ENCODE assay signal across 20 cellular contexts in genomic region chr16:1878256-1878655, GRCh38. TPM values are rescaled to one million over a fixed set of nuclear protein-coding genes. Genes with fewer than 3 reads are reported as not detected.
"Had no signal": no experiment of that assay in that cellular context is flagged by ENCODE, and none has a peak within 500 bp of the region (broad histone marks: within the 10 kb centered on the region; RNA-seq: fewer than 3 reads in every experiment).

No MANE protein-coding gene starts in this region.

- H3K4me2 ChIP-seq: KMS-11, SK-N-SH had no signal

- H3K27ac ChIP-seq: KMS-11, RWPE1 had no signal

- H3K9ac ChIP-seq: KMS-11, SK-N-SH had no signal

- DNase-seq: Kasumi-1, MM.1S, NCI-H1092 treated with DMSO at 0.1 percent for 48 hours, NCI-H187 treated with DMSO at 0.1 percent for 48 hours, NCI-H2171, NCI-H226, NCI-H446, NCI-H510A, NCI-H524 treated with DMSO at 0.1 percent for 48 hours, NCI-H774, SHP77, SK-N-SH, SW 1271, T-cell had no signal

- H3K9me3 ChIP-seq: SK-N-SH had no signal

- ATAC-seq: Panc1, T-cell had no signal

RNA-seq across cellular contexts. Expression of gene MEIOB, which starts 6.3 kb away (rescaled TPM):
- total RNA-seq: HT-29 had no signal
- polyA plus RNA-seq: SK-N-SH had no signal

RNA-seq across cellular contexts. Expression of gene HS3ST6, which starts 40.0 kb away (rescaled TPM):
- total RNA-seq: HT-29, M059J, SK-MEL-5, T-cell had no signal
